Comparison of ENCODE assay signal across 14 cellular contexts in genomic region chr21:28754127-28754611, GRCh38.
A peak's percentile ranks its signal among the peaks of the same experiment; 100 is the strongest.
DNase-seq lines count a peak whose midpoint lies in the region; ATAC-seq and TF ChIP-seq lines count a peak whose summit lies in the region.
"Had no signal": no experiment of that assay in that cellular context is flagged by ENCODE, and none has a peak within 500 bp of the region (broad histone marks: within the 10 kb centered on the region; RNA-seq: fewer than 3 reads in every experiment).

No MANE protein-coding gene starts in this region.

- intact Hi-C loops in right cardiac atrium (cut with DNase I) = no loop called here
- intact Hi-C loops in mammary epithelial cell (cut with micrococcal nuclease) = no loop called here

- no peaks in the 10 kb centered on the region for H3K27me3 ChIP-seq in right cardiac atrium (ENCODE audit: control insufficient read depth, insufficient read depth)
- no peaks in the 10 kb centered on the region for H3K27me3 ChIP-seq in mammary epithelial cell (ENCODE audit: insufficient read depth, low read length)
- H3K27me3 ChIP-seq: BLaER1 treated with 17β-estradiol and CSF1 and Interleukin-3, amounts not matched to agents 10 nM and 100 nM had no signal

- no peak overlapping the region for H3K4me3 ChIP-seq in astrocyte of the spinal cord (ENCODE audit: low read depth, low read length)
- H3K4me3 ChIP-seq in right cardiac atrium (ENCODE audit: low read length) = no peak overlapping the region
- H3K4me3 ChIP-seq in retinal pigment epithelial cell (ENCODE audit: low read length) = no peak overlapping the region
- H3K4me3 ChIP-seq in mammary epithelial cell (replicated peaks in 1 of 3; ENCODE audit: insufficient read depth in 1 of 3, low read depth in 2 of 3, low read length in 3 of 3) = no peak overlapping the region
- H3K4me3 ChIP-seq: BLaER1 treated with 17β-estradiol and CSF1 and Interleukin-3, amounts not matched to agents 10 nM and 100 nM had no signal

- H3K9ac ChIP-seq in mammary epithelial cell (ENCODE audit: insufficient read depth, low read length) = no peak overlapping the region
- H3K9ac ChIP-seq: BLaER1 treated with 17β-estradiol and CSF1 and Interleukin-3, amounts not matched to agents 10 nM and 100 nM had no signal

- no peaks in the 10 kb centered on the region for H3K36me3 ChIP-seq in mammary epithelial cell (ENCODE audit: insufficient read depth, low read length)
- H3K36me3 ChIP-seq: BLaER1 treated with 17β-estradiol and CSF1 and Interleukin-3, amounts not matched to agents 10 nM and 100 nM had no signal

- H4K20me1 ChIP-seq in mammary epithelial cell (ENCODE audit: insufficient read depth, low read length) = no peaks in the 10 kb centered on the region
- H4K20me1 ChIP-seq: BLaER1 treated with 17β-estradiol and CSF1 and Interleukin-3, amounts not matched to agents 10 nM and 100 nM had no signal

- in situ Hi-C loops in astrocyte of the spinal cord (cut with HindIII; ENCODE audit: low sequenced_read_pairs) (no loop called here), mammary epithelial cell (cut with MboI; ENCODE audit: low sequenced_read_pairs in 2 of 2) (no loop called here)

- peak; percentile 95 to 97 for ATAC-seq in right cardiac atrium
- ATAC-seq in HG03159 (IDR thresholded peaks at IDR 0.05; ENCODE audit: unreplicated experiment) = no peak

- H3K4me1 ChIP-seq in right cardiac atrium (ENCODE audit: control insufficient read depth, insufficient read depth, low read length) (peaks cover 11% of the 10 kb centered on the region), mammary epithelial cell (ENCODE audit: insufficient read depth, low read length) (no peaks in the 10 kb centered on the region)
- H3K4me1 ChIP-seq: BLaER1 treated with 17β-estradiol and CSF1 and Interleukin-3, amounts not matched to agents 10 nM and 100 nM had no signal

- WGBS in right cardiac atrium = 14% methylated on average over 9 of the region's 9 CpGs
- WGBS in mammary epithelial cell (ENCODE audit: low coverage, missing lambda C conversion rate) = 67% methylated on average over 9 of the region's 9 CpGs

- DNase-seq in Ammon's horn (ENCODE audit: low spot score) (peak; percentile 29), astrocyte of the spinal cord (ENCODE audit: low read depth, low spot score) (peak; percentile 67), right cardiac atrium (peak; percentile 59 to 75 (median 73)), retinal pigment epithelial cell (ENCODE audit: low read depth) (peak; percentile 82), UCSD-AML1 (lab: John Stamatoyannopoulos, UW; ENCODE audit: unreplicated experiment) (no peak), cerebellum (ENCODE audit: low spot score) (no peak), mammary epithelial cell (no peak)
- DNase-seq: activated effector memory CD4-positive, alpha-beta T cell treated with anti-CD3 and anti-CD28 coated beads, Interleukin-2, amount 50 U/mL, for 16 hours; endodermal cell; NCI-H1436 treated with DMSO at 0.1 percent for 48 hours; OCI-M1; stimulated activated CD4-positive, alpha-beta T cell treated with anti-CD3 and anti-CD28 coated beads, Interleukin-12 subunit alpha, Interleukin-12 subunit beta, amount 100 ng/mL, for 4 hours had no signal

- H3K79me2 ChIP-seq in mammary epithelial cell (ENCODE audit: insufficient read depth, low read length) = no peaks in the 10 kb centered on the region

- no peak overlapping the region for H2AFZ ChIP-seq in mammary epithelial cell (ENCODE audit: low read depth, low read length)

- H3K27ac ChIP-seq in right cardiac atrium (ENCODE audit: low read length) (peak overlapping the region; percentile 81), mammary epithelial cell (ENCODE audit: insufficient read depth, low read depth, low read length) (no peak overlapping the region)
- H3K27ac ChIP-seq: BLaER1 treated with 17β-estradiol and CSF1 and Interleukin-3, amounts not matched to agents 10 nM and 100 nM had no signal

- dilution Hi-C loops in mammary epithelial cell (cut with HindIII; ENCODE audit: low sequenced_read_pairs) = no loop called here

- BruUV-seq in mammary epithelial cell (replicated peaks; lab: Mats Ljungman, UMichigan) = no TSS peak

- CTCF ChIA-PET in mammary epithelial cell (lab: Charles Lee; ENCODE audit: low non-redundant PET) = no interaction called here

- no peak overlapping the region for H3K4me2 ChIP-seq in mammary epithelial cell (ENCODE audit: insufficient read depth, low read depth, low read length)
- H3K4me2 ChIP-seq: BLaER1 treated with 17β-estradiol and CSF1 and Interleukin-3, amounts not matched to agents 10 nM and 100 nM had no signal

- H3K9me3 ChIP-seq in right cardiac atrium (ENCODE audit: control insufficient read depth, low read length) (no peaks in the 10 kb centered on the region), mammary epithelial cell (replicated peaks; ENCODE audit: insufficient read depth, low read length) (no peaks in the 10 kb centered on the region)

- TF ChIP-seq CTCF in astrocyte of the spinal cord (IDR thresholded peaks at IDR 0.05; ENCODE audit: low read depth, low read length) = no peak
- TF ChIP-seq CTCF in retinal pigment epithelial cell (conservative IDR thresholded peaks at IDR 0.05; ENCODE audit: low read depth, low read length) = no peak
- TF ChIP-seq CTCF in mammary epithelial cell (conservative IDR thresholded peaks at IDR 0.05 in 1 of 2, IDR thresholded peaks at IDR 0.05 in 1 of 2; ENCODE audit: extremely low read depth in 1 of 2, insufficient read depth in 1 of 2, low read depth in 1 of 2, low read length in 2 of 2) = no peak

Comparison
In these comparisons a context has a peak if more than half of its experiments do, and no peak if none do; other contexts are left out.
1. DNase-seq: peak in Ammon's horn (single experiment), astrocyte of the spinal cord (single experiment), right cardiac atrium (3 of 3) and retinal pigment epithelial cell (single experiment); none in UCSD-AML1 (single experiment), cerebellum (single experiment) and mammary epithelial cell (single experiment).